1 cellular context compared by ENCODE assay signal in the genomic region with DNA sequence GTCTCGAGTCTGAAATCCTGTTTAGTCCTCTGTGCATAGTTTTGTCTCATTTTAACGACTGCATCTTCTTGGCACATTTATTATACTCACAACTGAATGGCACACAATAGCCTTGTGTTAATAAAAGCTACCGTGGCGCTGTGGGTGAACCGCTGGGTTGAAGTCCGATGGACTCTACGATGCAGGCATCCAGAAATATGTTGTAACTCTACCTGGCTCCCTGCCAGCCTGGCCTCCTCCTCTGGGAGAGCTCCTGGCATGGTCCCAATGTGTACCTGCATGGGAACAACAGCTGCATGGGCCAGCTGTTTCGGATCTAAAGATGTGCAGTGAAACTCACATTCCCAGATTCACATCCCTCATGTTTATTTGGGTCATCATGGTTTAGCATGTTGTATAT.
TF ChIP-seq lines count a peak whose summit lies in the region.

No MANE protein-coding gene starts in this region.

TF ChIP-seq in HepG2, 621 proteins besides CTCF, POLR2A, EP300 and RAD21 (continued from another document and continues in another):
- TF ChIP-seq, protein P1, sequence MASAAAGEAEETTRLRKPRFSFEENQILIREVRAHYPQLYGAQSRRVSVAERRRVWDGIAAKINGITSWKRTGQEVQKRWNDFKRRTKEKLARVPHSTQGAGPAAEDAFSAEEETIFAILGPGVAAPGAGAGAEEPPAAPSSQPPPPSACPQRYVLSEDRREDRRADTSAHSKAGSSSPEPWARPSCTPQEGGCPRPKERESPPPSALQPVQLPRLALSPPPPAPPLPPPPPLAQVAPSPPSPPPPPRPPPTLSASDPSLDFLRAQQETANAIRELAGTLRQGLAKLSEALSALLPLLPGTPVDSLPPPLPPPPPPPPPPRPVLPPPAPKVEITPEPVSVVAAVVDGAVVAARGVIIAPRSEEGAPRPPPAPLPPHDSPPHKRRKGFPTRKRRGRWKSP (CRISPR knock-in tag; IDR thresholded peaks at IDR 0.05), result no peak
- TF ChIP-seq, protein P2, sequence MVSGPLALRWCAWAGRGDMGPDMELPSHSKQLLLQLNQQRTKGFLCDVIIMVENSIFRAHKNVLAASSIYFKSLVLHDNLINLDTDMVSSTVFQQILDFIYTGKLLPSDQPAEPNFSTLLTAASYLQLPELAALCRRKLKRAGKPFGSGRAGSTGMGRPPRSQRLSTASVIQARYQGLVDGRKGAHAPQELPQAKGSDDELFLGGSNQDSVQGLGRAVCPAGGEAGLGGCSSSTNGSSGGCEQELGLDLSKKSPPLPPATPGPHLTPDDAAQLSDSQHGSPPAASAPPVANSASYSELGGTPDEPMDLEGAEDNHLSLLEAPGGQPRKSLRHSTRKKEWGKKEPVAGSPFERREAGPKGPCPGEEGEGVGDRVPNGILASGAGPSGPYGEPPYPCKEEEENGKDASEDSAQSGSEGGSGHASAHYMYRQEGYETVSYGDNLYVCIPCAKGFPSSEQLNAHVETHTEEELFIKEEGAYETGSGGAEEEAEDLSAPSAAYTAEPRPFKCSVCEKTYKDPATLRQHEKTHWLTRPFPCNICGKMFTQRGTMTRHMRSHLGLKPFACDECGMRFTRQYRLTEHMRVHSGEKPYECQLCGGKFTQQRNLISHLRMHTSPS (CRISPR knock-in tag; IDR thresholded peaks at IDR 0.05; ENCODE audit: low read depth), result 0 out of 2 replicates have a peak, but pooled peaks have one; percentile 23
- TF ChIP-seq YEATS4 (CRISPR knock-in tag; IDR thresholded peaks at IDR 0.05; ENCODE audit: borderline replicate concordance) (no peak), ZFP90 (CRISPR knock-in tag; IDR thresholded peaks at IDR 0.05; ENCODE audit: borderline replicate concordance) (no peak), ZNF563 (CRISPR knock-in tag; IDR thresholded peaks at IDR 0.05) (no peak), ARNT (IDR thresholded peaks at IDR 0.05) (no peak), NFE2L2 (IDR thresholded peaks at IDR 0.05; ENCODE audit: low read length) (no peak), ZNF10 (CRISPR knock-in tag; IDR thresholded peaks at IDR 0.05; ENCODE audit: borderline replicate concordance, low read depth) (no peak), ZNF619 (CRISPR knock-in tag; IDR thresholded peaks at IDR 0.05) (no peak), ZNF780A (CRISPR knock-in tag; IDR thresholded peaks at IDR 0.05) (no peak), IRX3 (CRISPR knock-in tag; IDR thresholded peaks at IDR 0.05; ENCODE audit: borderline replicate concordance, low read depth) (no peak), IKZF1 (IDR thresholded peaks at IDR 0.05) (no peak), GZF1 (CRISPR knock-in tag; IDR thresholded peaks at IDR 0.05) (no peak), GATAD2A (CRISPR knock-in tag; IDR thresholded peaks at IDR 0.05) (peak; percentile 77), ZNF30 (CRISPR knock-in tag; IDR thresholded peaks at IDR 0.05) (no peak), ZBTB1 (CRISPR knock-in tag; IDR thresholded peaks at IDR 0.05; ENCODE audit: borderline replicate concordance) (no peak), EEA1 (CRISPR knock-in tag; IDR thresholded peaks at IDR 0.05; ENCODE audit: borderline replicate concordance) (no peak), ARID2 (CRISPR knock-in tag; IDR thresholded peaks at IDR 0.05; ENCODE audit: borderline replicate concordance) (no peak)
- TF ChIP-seq, protein P3, sequence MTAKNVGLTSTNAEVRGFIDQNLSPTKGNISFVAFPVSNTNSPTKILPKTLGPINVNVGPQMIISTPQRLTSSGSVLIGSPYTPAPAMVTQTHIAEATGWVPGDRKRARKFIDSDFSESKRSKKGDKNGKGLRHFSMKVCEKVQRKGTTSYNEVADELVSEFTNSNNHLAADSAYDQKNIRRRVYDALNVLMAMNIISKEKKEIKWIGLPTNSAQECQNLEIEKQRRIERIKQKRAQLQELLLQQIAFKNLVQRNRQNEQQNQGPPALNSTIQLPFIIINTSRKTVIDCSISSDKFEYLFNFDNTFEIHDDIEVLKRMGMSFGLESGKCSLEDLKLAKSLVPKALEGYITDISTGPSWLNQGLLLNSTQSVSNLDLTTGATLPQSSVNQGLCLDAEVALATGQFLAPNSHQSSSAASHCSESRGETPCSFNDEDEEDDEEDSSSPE (CRISPR knock-in tag; IDR thresholded peaks at IDR 0.05), result no peak
- TF ChIP-seq, protein P4, sequence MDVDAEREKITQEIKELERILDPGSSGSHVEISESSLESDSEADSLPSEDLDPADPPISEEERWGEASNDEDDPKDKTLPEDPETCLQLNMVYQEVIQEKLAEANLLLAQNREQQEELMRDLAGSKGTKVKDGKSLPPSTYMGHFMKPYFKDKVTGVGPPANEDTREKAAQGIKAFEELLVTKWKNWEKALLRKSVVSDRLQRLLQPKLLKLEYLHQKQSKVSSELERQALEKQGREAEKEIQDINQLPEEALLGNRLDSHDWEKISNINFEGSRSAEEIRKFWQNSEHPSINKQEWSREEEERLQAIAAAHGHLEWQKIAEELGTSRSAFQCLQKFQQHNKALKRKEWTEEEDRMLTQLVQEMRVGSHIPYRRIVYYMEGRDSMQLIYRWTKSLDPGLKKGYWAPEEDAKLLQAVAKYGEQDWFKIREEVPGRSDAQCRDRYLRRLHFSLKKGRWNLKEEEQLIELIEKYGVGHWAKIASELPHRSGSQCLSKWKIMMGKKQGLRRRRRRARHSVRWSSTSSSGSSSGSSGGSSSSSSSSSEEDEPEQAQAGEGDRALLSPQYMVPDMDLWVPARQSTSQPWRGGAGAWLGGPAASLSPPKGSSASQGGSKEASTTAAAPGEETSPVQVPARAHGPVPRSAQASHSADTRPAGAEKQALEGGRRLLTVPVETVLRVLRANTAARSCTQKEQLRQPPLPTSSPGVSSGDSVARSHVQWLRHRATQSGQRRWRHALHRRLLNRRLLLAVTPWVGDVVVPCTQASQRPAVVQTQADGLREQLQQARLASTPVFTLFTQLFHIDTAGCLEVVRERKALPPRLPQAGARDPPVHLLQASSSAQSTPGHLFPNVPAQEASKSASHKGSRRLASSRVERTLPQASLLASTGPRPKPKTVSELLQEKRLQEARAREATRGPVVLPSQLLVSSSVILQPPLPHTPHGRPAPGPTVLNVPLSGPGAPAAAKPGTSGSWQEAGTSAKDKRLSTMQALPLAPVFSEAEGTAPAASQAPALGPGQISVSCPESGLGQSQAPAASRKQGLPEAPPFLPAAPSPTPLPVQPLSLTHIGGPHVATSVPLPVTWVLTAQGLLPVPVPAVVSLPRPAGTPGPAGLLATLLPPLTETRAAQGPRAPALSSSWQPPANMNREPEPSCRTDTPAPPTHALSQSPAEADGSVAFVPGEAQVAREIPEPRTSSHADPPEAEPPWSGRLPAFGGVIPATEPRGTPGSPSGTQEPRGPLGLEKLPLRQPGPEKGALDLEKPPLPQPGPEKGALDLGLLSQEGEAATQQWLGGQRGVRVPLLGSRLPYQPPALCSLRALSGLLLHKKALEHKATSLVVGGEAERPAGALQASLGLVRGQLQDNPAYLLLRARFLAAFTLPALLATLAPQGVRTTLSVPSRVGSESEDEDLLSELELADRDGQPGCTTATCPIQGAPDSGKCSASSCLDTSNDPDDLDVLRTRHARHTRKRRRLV (CRISPR knock-in tag; IDR thresholded peaks at IDR 0.05), result no peak
- TF ChIP-seq, protein P5, sequence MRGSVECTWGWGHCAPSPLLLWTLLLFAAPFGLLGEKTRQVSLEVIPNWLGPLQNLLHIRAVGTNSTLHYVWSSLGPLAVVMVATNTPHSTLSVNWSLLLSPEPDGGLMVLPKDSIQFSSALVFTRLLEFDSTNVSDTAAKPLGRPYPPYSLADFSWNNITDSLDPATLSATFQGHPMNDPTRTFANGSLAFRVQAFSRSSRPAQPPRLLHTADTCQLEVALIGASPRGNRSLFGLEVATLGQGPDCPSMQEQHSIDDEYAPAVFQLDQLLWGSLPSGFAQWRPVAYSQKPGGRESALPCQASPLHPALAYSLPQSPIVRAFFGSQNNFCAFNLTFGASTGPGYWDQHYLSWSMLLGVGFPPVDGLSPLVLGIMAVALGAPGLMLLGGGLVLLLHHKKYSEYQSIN (CRISPR knock-in tag; IDR thresholded peaks at IDR 0.05; ENCODE audit: borderline replicate concordance), result no peak
- TF ChIP-seq, protein P6, sequence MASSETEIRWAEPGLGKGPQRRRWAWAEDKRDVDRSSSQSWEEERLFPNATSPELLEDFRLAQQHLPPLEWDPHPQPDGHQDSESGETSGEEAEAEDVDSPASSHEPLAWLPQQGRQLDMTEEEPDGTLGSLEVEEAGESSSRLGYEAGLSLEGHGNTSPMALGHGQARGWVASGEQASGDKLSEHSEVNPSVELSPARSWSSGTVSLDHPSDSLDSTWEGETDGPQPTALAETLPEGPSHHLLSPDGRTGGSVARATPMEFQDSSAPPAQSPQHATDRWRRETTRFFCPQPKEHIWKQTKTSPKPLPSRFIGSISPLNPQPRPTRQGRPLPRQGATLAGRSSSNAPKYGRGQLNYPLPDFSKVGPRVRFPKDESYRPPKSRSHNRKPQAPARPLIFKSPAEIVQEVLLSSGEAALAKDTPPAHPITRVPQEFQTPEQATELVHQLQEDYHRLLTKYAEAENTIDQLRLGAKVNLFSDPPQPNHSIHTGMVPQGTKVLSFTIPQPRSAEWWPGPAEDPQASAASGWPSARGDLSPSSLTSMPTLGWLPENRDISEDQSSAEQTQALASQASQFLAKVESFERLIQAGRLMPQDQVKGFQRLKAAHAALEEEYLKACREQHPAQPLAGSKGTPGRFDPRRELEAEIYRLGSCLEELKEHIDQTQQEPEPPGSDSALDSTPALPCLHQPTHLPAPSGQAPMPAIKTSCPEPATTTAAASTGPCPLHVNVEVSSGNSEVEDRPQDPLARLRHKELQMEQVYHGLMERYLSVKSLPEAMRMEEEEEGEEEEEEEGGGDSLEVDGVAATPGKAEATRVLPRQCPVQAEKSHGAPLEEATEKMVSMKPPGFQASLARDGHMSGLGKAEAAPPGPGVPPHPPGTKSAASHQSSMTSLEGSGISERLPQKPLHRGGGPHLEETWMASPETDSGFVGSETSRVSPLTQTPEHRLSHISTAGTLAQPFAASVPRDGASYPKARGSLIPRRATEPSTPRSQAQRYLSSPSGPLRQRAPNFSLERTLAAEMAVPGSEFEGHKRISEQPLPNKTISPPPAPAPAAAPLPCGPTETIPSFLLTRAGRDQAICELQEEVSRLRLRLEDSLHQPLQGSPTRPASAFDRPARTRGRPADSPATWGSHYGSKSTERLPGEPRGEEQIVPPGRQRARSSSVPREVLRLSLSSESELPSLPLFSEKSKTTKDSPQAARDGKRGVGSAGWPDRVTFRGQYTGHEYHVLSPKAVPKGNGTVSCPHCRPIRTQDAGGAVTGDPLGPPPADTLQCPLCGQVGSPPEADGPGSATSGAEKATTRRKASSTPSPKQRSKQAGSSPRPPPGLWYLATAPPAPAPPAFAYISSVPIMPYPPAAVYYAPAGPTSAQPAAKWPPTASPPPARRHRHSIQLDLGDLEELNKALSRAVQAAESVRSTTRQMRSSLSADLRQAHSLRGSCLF (CRISPR knock-in tag; IDR thresholded peaks at IDR 0.05; ENCODE audit: borderline replicate concordance), result no peak
- TF ChIP-seq, protein P7, sequence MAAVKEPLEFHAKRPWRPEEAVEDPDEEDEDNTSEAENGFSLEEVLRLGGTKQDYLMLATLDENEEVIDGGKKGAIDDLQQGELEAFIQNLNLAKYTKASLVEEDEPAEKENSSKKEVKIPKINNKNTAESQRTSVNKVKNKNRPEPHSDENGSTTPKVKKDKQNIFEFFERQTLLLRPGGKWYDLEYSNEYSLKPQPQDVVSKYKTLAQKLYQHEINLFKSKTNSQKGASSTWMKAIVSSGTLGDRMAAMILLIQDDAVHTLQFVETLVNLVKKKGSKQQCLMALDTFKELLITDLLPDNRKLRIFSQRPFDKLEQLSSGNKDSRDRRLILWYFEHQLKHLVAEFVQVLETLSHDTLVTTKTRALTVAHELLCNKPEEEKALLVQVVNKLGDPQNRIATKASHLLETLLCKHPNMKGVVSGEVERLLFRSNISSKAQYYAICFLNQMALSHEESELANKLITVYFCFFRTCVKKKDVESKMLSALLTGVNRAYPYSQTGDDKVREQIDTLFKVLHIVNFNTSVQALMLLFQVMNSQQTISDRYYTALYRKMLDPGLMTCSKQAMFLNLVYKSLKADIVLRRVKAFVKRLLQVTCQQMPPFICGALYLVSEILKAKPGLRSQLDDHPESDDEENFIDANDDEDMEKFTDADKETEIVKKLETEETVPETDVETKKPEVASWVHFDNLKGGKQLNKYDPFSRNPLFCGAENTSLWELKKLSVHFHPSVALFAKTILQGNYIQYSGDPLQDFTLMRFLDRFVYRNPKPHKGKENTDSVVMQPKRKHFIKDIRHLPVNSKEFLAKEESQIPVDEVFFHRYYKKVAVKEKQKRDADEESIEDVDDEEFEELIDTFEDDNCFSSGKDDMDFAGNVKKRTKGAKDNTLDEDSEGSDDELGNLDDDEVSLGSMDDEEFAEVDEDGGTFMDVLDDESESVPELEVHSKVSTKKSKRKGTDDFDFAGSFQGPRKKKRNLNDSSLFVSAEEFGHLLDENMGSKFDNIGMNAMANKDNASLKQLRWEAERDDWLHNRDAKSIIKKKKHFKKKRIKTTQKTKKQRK (IDR thresholded peaks at IDR 0.05; ENCODE audit: low read length), result no peak
